8 cellular contexts compared by ENCODE assay signal in genomic region chr4:48699470-48699869, GRCh38.
A peak's percentile ranks its signal among the peaks of the same experiment; 100 is the strongest.
DNase-seq lines count a peak whose midpoint lies in the region; ATAC-seq and TF ChIP-seq lines count a peak whose summit lies in the region.

No MANE protein-coding gene starts in this region.

- H3K9me3 ChIP-seq in CD4-positive, alpha-beta T cell (ENCODE audit: control insufficient read depth, low read length): no peaks in the 10 kb centered on the region
- no peaks in the 10 kb centered on the region for H3K9me3 ChIP-seq in liver (ENCODE audit: control insufficient read depth in 4 of 4, low read length in 3 of 4)
- H3K9me3 ChIP-seq in HAP-1: no peaks in the 10 kb centered on the region
- no peaks in the 10 kb centered on the region for H3K9me3 ChIP-seq in MG63

- intact Hi-C loops in CD4-positive, alpha-beta T cell (cut with DNase I, micrococcal nuclease): loop anchor here in 1 of 2 experiments (5.0 to 10.0 kb wide), 2 partner anchors 78 to 135 kb away; partner anchors contain the start of gene OCIAD1

- TF ChIP-seq CTCF in CD4-positive, alpha-beta T cell (IDR thresholded peaks at IDR 0.05): no peak
- no peak for TF ChIP-seq CTCF in liver (IDR thresholded peaks at IDR 0.05; ENCODE audit: low read depth, low read length, missing input control)

- in situ Hi-C loops in HAP-1 (cut with MboI; ENCODE audit: low sequenced_read_pairs): no loop called here

- H3K27me3 ChIP-seq in CD4-positive, alpha-beta T cell (ENCODE audit: control insufficient read depth, insufficient read depth, low read length): no peaks in the 10 kb centered on the region
- no peaks in the 10 kb centered on the region for H3K27me3 ChIP-seq in liver (ENCODE audit: control insufficient read depth in 4 of 4, insufficient read depth in 4 of 4, low read length in 3 of 4)
- no peaks in the 10 kb centered on the region for H3K27me3 ChIP-seq in HAP-1 (ENCODE audit: low read depth)
- H3K27me3 ChIP-seq in MG63: no peaks in the 10 kb centered on the region

- H3K4me1 ChIP-seq in liver (ENCODE audit: control insufficient read depth in 4 of 4, insufficient read depth in 4 of 4, low read length in 3 of 4): peaks cover 1 to 17% (median 8%) of the 10 kb centered on the region in 4 donors
- H3K4me1 ChIP-seq in HAP-1: peaks cover 32% of the 10 kb centered on the region

- H3K36me3 ChIP-seq in liver (ENCODE audit: control insufficient read depth in 4 of 4, insufficient read depth in 3 of 4, low read depth in 1 of 4, low read length in 3 of 4): no peaks in the 10 kb centered on the region
- H3K36me3 ChIP-seq in HAP-1 (replicated peaks): no peaks in the 10 kb centered on the region
- no peaks in the 10 kb centered on the region; the same call in 1 of the 2 replicates for H3K36me3 ChIP-seq in MG63

- H3K4me1 Mint-ChIP-seq in CD4-positive, alpha-beta T cell (ENCODE audit: low read depth): peaks cover 83% of the 10 kb centered on the region

- H3K36me3 Mint-ChIP-seq in CD4-positive, alpha-beta T cell (ENCODE audit: low read depth): peaks cover 35% of the 10 kb centered on the region

- H3K4me3 Mint-ChIP-seq in CD4-positive, alpha-beta T cell: peak overlapping the region; percentile 55

- no peak overlapping the region for H3K27ac ChIP-seq in CD4-positive, alpha-beta T cell (ENCODE audit: low read depth, low read length)
- no peak overlapping the region for H3K27ac ChIP-seq in liver (ENCODE audit: low read depth in 1 of 2, low read length in 2 of 2)

- H3K9me3 Mint-ChIP-seq in CD4-positive, alpha-beta T cell: no peaks in the 10 kb centered on the region

- no peak for DNase-seq in CD4-positive, alpha-beta T cell
- DNase-seq in amniotic epithelial cell (ENCODE audit: low read depth) (peak; percentile 68), HAP-1 (ENCODE audit: low spot score in 2 of 2) (no peak), T-helper 9 cell (no peak), MG63 (no peak)

- H3K9ac ChIP-seq in liver (ENCODE audit: low read depth in 1 of 2, low read length in 2 of 2): no peak overlapping the region

- CTCF ChIA-PET in CD4-positive, alpha-beta T cell (lab: Charles Lee): interaction anchor here (0.7 to 1.1 kb wide), 2 partner anchors 40 to 52 kb away, joined by 3 read pairs; no protein-coding TSS in a partner anchor

- peak overlapping the region; percentile 78 for H3K27ac Mint-ChIP-seq in CD4-positive, alpha-beta T cell

- no peak for TF ChIP-seq RAD21 in liver (IDR thresholded peaks at IDR 0.05)

- no peaks in the 10 kb centered on the region for H3K27me3 Mint-ChIP-seq in CD4-positive, alpha-beta T cell

- POLR2A ChIA-PET in CD4-positive, alpha-beta T cell (lab: Charles Lee): interaction anchor here (1.4 kb wide), 1 partner anchor 80 kb away, joined by 9 read pairs; the partner anchor contains the start of gene FRYL

- H3K4me3 ChIP-seq in liver (ENCODE audit: low read depth in 1 of 3, low read length in 3 of 3) (no peak overlapping the region), HAP-1 (no peak overlapping the region), MG63 (no peak overlapping the region)

- 48% methylated on average over 1 of the region's 1 CpG for WGBS in liver

- no peak for ATAC-seq in CD4-positive, alpha-beta T cell (ENCODE audit: poor library complexity)
- ATAC-seq in HG02885 (IDR thresholded peaks at IDR 0.05; ENCODE audit: poor library complexity, unreplicated experiment) (peak; percentile 18), GM19397 (IDR thresholded peaks at IDR 0.05; ENCODE audit: unreplicated experiment) (no peak)

TF ChIP-seq in liver, 16 proteins besides CTCF, POLR2A, EP300 and RAD21:
- TF ChIP-seq ZBTB33 (IDR thresholded peaks at IDR 0.05): no peak
- TF ChIP-seq FOXA1 (IDR thresholded peaks at IDR 0.05): peak; percentile 79
- TF ChIP-seq FOXA2 (IDR thresholded peaks at IDR 0.05): peak; percentile 87
- TF ChIP-seq ATF3 (IDR thresholded peaks at IDR 0.05): no peak
